Comparison of ENCODE assay signal across 1 cellular context in genomic region chr19:47363758-47364529, GRCh38.
TF ChIP-seq lines count a peak whose summit lies in the region.

No MANE protein-coding gene starts in this region.

TF ChIP-seq in HCT116, 20 proteins besides CTCF, POLR2A, EP300 and RAD21 (continued from another document):
- TF ChIP-seq ZBTB33 (IDR thresholded peaks at IDR 0.05; ENCODE audit: extremely low read depth, insufficient replicate concordance, low read length) = no peak
